In genomic region chr5:139904566-139905400, GRCh38 we compare ENCODE assay signal across 10 cellular contexts.
DNase-seq lines count a peak whose midpoint lies in the region; ATAC-seq and TF ChIP-seq lines count a peak whose summit lies in the region.
"Had no signal": no experiment of that assay in that cellular context is flagged by ENCODE, and none has a peak within 500 bp of the region (broad histone marks: within the 10 kb centered on the region; RNA-seq: fewer than 3 reads in every experiment).

No MANE protein-coding gene starts in this region.

- no peak for TF ChIP-seq POLR2A in stomach (IDR thresholded peaks at IDR 0.05)
- TF ChIP-seq POLR2A in adrenal gland (IDR thresholded peaks at IDR 0.05), result no peak

- H3K27ac ChIP-seq in ascending aorta, result no peak overlapping the region
- no peak overlapping the region for H3K27ac ChIP-seq in stomach
- no peak overlapping the region for H3K27ac ChIP-seq in adrenal gland

- no peaks in the 10 kb centered on the region for H3K36me3 ChIP-seq in H7 (replicated peaks; ENCODE audit: control insufficient read depth, insufficient read depth, low read length)
- H3K36me3 ChIP-seq in ascending aorta, result no peaks in the 10 kb centered on the region
- H3K36me3 ChIP-seq in stomach, result no peaks in the 10 kb centered on the region
- no peaks in the 10 kb centered on the region for H3K36me3 ChIP-seq in adrenal gland (replicated peaks in 1 of 2)

- intact Hi-C loops in ascending aorta (cut with DNase I) (no loop called here), stomach (cut with DNase I; ENCODE audit: low total_unique reads) (no loop called here), adrenal gland (cut with DNase I) (no loop called here)

- DNase-seq in H7, result peak; percentile 87
- peak in 1 of 2 donors; percentile 55 for DNase-seq in ascending aorta (ENCODE audit: low spot score in 2 of 2)
- DNase-seq in iris pigment epithelial cell (ENCODE audit: low read depth), result peak; percentile 14
- no peak for DNase-seq in stomach
- DNase-seq in NCI-H1105 treated with DMSO at 0.1 percent for 48 hours (lab: John Stamatoyannopoulos, UW), result no peak
- DNase-seq in AML-193 (lab: John Stamatoyannopoulos, UW), result no peak
- DNase-seq in adrenal gland, result no peak
- DNase-seq: SHP77; stimulated activated naive CD4-positive, alpha-beta T cell treated with Interleukin-2 at 50 U/mL for 16 hours had no signal

- peak overlapping the region; percentile 58 for H3K4me3 ChIP-seq in H7 (ENCODE audit: insufficient read depth, low read depth, low read length)
- peak overlapping the region; percentile 54 to 68 for H3K4me3 ChIP-seq in ascending aorta
- peak overlapping the region; percentile 45 to 64 (median 53) for H3K4me3 ChIP-seq in stomach
- H3K4me3 ChIP-seq in adrenal gland, result peak overlapping the region in 2 of 4 donors; percentile 37 to 59

- H3K9me3 ChIP-seq in ascending aorta (no peaks in the 10 kb centered on the region), stomach (no peaks in the 10 kb centered on the region), adrenal gland (replicated peaks in 1 of 3) (no peaks in the 10 kb centered on the region)

- H3K4me1 ChIP-seq in ascending aorta (peaks cover 8 to 14% of the 10 kb centered on the region in 2 donors), stomach (peaks cover 15 to 25% (median 22%) of the 10 kb centered on the region in 4 donors), adrenal gland (replicated peaks in 1 of 2) (peaks cover 7 to 18% of the 10 kb centered on the region in 2 donors)

- TF ChIP-seq CTCF in ascending aorta (IDR thresholded peaks at IDR 0.05) (no peak), stomach (IDR thresholded peaks at IDR 0.05) (no peak), adrenal gland (IDR thresholded peaks at IDR 0.05) (no peak)

- no peak for ATAC-seq in GM18867 (IDR thresholded peaks at IDR 0.05; ENCODE audit: unreplicated experiment)

- no peak for TF ChIP-seq EP300 in stomach (IDR thresholded peaks at IDR 0.05)

- WGBS in stomach, 5 donors, result 5 to 14% (median 9%) methylated on average over 22 to 34 of the region's 34 CpGs
- WGBS in adrenal gland, 4 donors, result 0 to 26% (median 22%) methylated on average over 3 to 34 of the region's 34 CpGs

- peaks cover 64% of the 10 kb centered on the region for H3K27me3 ChIP-seq in H7 (ENCODE audit: control insufficient read depth, insufficient read depth, low read length)
- peaks cover 5% of the 10 kb centered on the region for H3K27me3 ChIP-seq in ascending aorta
- H3K27me3 ChIP-seq in stomach, result peaks cover 0 to 64% (median 41%) of the 10 kb centered on the region in 3 donors
- H3K27me3 ChIP-seq in adrenal gland, result no peaks in the 10 kb centered on the region

Comparison
In these comparisons a context has a peak if more than half of its experiments do, and no peak if none do; other contexts are left out.
1. DNase-seq: peak in H7 (single experiment) and iris pigment epithelial cell (single experiment); none in stomach (single experiment), NCI-H1105 treated with DMSO at 0.1 percent for 48 hours (single experiment), AML-193 (0 of 2) and adrenal gland (0 of 7).